In the genomic region with DNA sequence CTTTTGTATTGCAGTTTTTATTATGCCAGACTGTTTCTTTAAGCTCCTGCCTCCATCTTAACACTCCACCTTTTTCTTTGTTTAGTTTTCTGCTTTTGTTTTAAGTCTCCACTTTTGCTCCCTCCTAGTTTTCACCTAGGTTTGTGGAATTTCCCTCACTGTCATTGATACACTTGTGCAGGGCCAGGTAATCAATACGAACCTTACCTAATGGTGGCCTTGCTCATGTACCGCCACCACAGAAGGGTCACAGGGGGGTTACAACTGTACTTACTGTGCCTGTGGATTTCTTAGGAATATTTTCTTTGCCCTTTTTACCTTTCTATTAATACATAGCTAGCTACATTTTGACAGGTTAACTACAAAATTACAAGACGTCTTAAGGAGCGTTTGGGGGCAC, we compare ENCODE assay signal across 18 cellular contexts. TPM values are rescaled to one million over a fixed set of nuclear protein-coding genes. Genes with fewer than 3 reads are reported as not detected.
DNase-seq lines count a peak whose midpoint lies in the region; ATAC-seq and TF ChIP-seq lines count a peak whose summit lies in the region.
"Had no signal": no experiment of that assay in that cellular context is flagged by ENCODE, and none has a peak within 500 bp of the region (broad histone marks: within the 10 kb centered on the region; RNA-seq: fewer than 3 reads in every experiment).

No MANE protein-coding gene starts in this region.

- H3K27me3 ChIP-seq in GM23338 (ENCODE audit: insufficient read depth) (no peaks in the 10 kb centered on the region), PC-9 (ENCODE audit: insufficient read depth, low read depth) (no peaks in the 10 kb centered on the region), mesenchymal stem cell (ENCODE audit: control insufficient read depth in 1 of 2, insufficient read depth in 1 of 2, low read length in 2 of 2) (peaks cover 0 to 9% of the 10 kb centered on the region in 2 experiments), neuronal stem cell (ENCODE audit: control insufficient read depth in 3 of 3, insufficient read depth in 3 of 3, low read depth in 1 of 3, low read length in 3 of 3) (peaks cover 0 to 7% (median 0%) of the 10 kb centered on the region in 3 experiments)
- H3K27me3 ChIP-seq: BLaER1 treated with 17β-estradiol and CSF1 and Interleukin-3, amounts not matched to agents 10 nM and 100 nM; SJSA1 had no signal

- H3K9me3 Mint-ChIP-seq in GM23338, result no peaks in the 10 kb centered on the region

- H3K23ac ChIP-seq in mesenchymal stem cell (ENCODE audit: low read length in 2 of 2) (no peak overlapping the region), neuronal stem cell (ENCODE audit: low read depth, low read length, poor library complexity) (no peak overlapping the region)

- peak overlapping the region; percentile 88 for H2AK5ac ChIP-seq in mesenchymal stem cell (ENCODE audit: low read length, severe bottlenecking)
- no peak overlapping the region for H2AK5ac ChIP-seq in neuronal stem cell (ENCODE audit: low read depth, low read length)

- no peak overlapping the region for H3K18ac ChIP-seq in mesenchymal stem cell (ENCODE audit: low read depth in 1 of 2, low read length in 2 of 2)
- no peak overlapping the region for H3K18ac ChIP-seq in neuronal stem cell (ENCODE audit: low read length)

- peaks cover 9% of the 10 kb centered on the region for H3K4me1 Mint-ChIP-seq in GM23338
- H3K4me1 Mint-ChIP-seq in T-helper 17 cell, result no peaks in the 10 kb centered on the region

- H3K79me1 ChIP-seq in mesenchymal stem cell (replicated peaks; ENCODE audit: low read length, poor library complexity, severe bottlenecking) (no peaks in the 10 kb centered on the region), neuronal stem cell (ENCODE audit: low read depth, low read length) (no peaks in the 10 kb centered on the region)

- H3K14ac ChIP-seq in mesenchymal stem cell (ENCODE audit: low read length in 2 of 2) (no peak overlapping the region), neuronal stem cell (ENCODE audit: low read length) (no peak overlapping the region)

- POLR2A ChIA-PET in PC-9 (lab: Charles Lee; ENCODE audit: unreplicated experiment), result interaction anchor here (0.7 kb wide), 1 partner anchor 18 kb away, joined by 7 read pairs; no protein-coding TSS in a partner anchor

- H3K27ac ChIP-seq in GM23338 (ENCODE audit: low read depth), result no peak overlapping the region
- H3K27ac ChIP-seq in PC-9, result peak overlapping the region; percentile 84
- H3K27ac ChIP-seq in mesenchymal stem cell (ENCODE audit: low read length, poor library complexity, severe bottlenecking), result no peak overlapping the region
- peak overlapping the region; percentile 80 for H3K27ac ChIP-seq in neuronal stem cell (replicated peaks; ENCODE audit: low read length)
- H3K27ac ChIP-seq: BLaER1 treated with 17β-estradiol and CSF1 and Interleukin-3, amounts not matched to agents 10 nM and 100 nM; SJSA1 had no signal

- H3K27me3 Mint-ChIP-seq in GM23338 (ENCODE audit: insufficient read depth, low read depth, poor library complexity) (peaks cover 7% of the 10 kb centered on the region), T-helper 17 cell (peaks cover 35% of the 10 kb centered on the region)

- DNase-seq in GM23338 (ENCODE audit: low spot score) (no peak), PC-9 (no peak), mesenchymal stem cell (no peak), neuronal stem cell (ENCODE audit: low spot score) (no peak), RPMI8226 (no peak), SK-N-DZ (ENCODE audit: low spot score) (no peak), T-helper 17 cell (no peak), GM19238 (ENCODE audit: insufficient read length, low spot score) (no peak)
- DNase-seq: DND-41, GOT3, NCI-H1092 treated with DMSO at 0.1 percent for 48 hours, NCI-H146, NCI-H2029 treated with DMSO at 0.1 percent for 48 hours, NCI-H2171, NCI-H526, PC-3 had no signal

- WGBS in mesenchymal stem cell, result 94% methylated on average over 4 of the region's 4 CpGs
- no CpG with 5 or more reads among the region's 4 CpGs for WGBS in neuronal stem cell (ENCODE audit: extremely low coverage in 2 of 2, insufficient read length in 2 of 2, insufficient replicate concordance in 1 of 2), 2 donors

- H2BK120ac ChIP-seq in mesenchymal stem cell (ENCODE audit: low read depth, low read length) (no peak overlapping the region), neuronal stem cell (ENCODE audit: low read depth, low read length) (no peak overlapping the region)

- peak overlapping the region; percentile 86; the same call in 1 of the 2 replicates for H2AFZ ChIP-seq in GM23338
- no peak overlapping the region for H2AFZ ChIP-seq in PC-9
- H2AFZ ChIP-seq in mesenchymal stem cell (ENCODE audit: low read depth, low read length), result no peak overlapping the region
- H2AFZ ChIP-seq in neuronal stem cell (ENCODE audit: low read length), result peak overlapping the region; percentile 69

- H3K9ac ChIP-seq in mesenchymal stem cell (ENCODE audit: low read length), result no peak overlapping the region
- no peak overlapping the region for H3K9ac ChIP-seq in neuronal stem cell (ENCODE audit: low read depth, low read length, poor library complexity)
- H3K9ac ChIP-seq: BLaER1 treated with 17β-estradiol and CSF1 and Interleukin-3, amounts not matched to agents 10 nM and 100 nM had no signal

- H3K9me3 ChIP-seq in PC-9 (ENCODE audit: insufficient read depth, low read depth) (no peaks in the 10 kb centered on the region), mesenchymal stem cell (ENCODE audit: control insufficient read depth, low read length) (no peaks in the 10 kb centered on the region), neuronal stem cell (replicated peaks in 1 of 2; ENCODE audit: control insufficient read depth in 2 of 2, insufficient read depth in 1 of 2, low read depth in 1 of 2, low read length in 2 of 2) (no peaks in the 10 kb centered on the region), T-helper 17 cell (ENCODE audit: control insufficient read depth, low read length, poor library complexity, severe bottlenecking) (peaks cover 4% of the 10 kb centered on the region)
- H3K9me3 ChIP-seq: BLaER1 treated with 17β-estradiol and CSF1 and Interleukin-3, amounts not matched to agents 10 nM and 100 nM; SJSA1 had no signal

- no peak overlapping the region for H3K4me3 ChIP-seq in GM23338
- H3K4me3 ChIP-seq in PC-9, result no peak overlapping the region
- H3K4me3 ChIP-seq in mesenchymal stem cell (ENCODE audit: insufficient read depth in 1 of 2, low read depth in 1 of 2, low read length in 2 of 2), result no peak overlapping the region
- H3K4me3 ChIP-seq in neuronal stem cell (ENCODE audit: low read length in 2 of 2), result no peak overlapping the region
- H3K4me3 ChIP-seq: BLaER1 treated with 17β-estradiol and CSF1 and Interleukin-3, amounts not matched to agents 10 nM and 100 nM; SJSA1 had no signal

- BruUV-seq in PC-9 (replicated peaks; lab: Mats Ljungman, UMichigan), result no TSS peak

- no peak for ATAC-seq in GM23338
- no peak for ATAC-seq in T-helper 17 cell
- ATAC-seq: PC-3 had no signal

- H3K36me3 ChIP-seq in GM23338 (ENCODE audit: insufficient read depth) (no peaks in the 10 kb centered on the region), PC-9 (ENCODE audit: low read depth) (no peaks in the 10 kb centered on the region), mesenchymal stem cell (ENCODE audit: control insufficient read depth in 1 of 2, insufficient read depth in 2 of 2, low read depth in 1 of 2, low read length in 2 of 2) (no peaks in the 10 kb centered on the region), neuronal stem cell (replicated peaks in 1 of 2; ENCODE audit: control insufficient read depth in 2 of 2, insufficient read depth in 2 of 2, low read length in 2 of 2) (no peaks in the 10 kb centered on the region)
- H3K36me3 ChIP-seq: BLaER1 treated with 17β-estradiol and CSF1 and Interleukin-3, amounts not matched to agents 10 nM and 100 nM; SJSA1 had no signal

- H4K20me1 ChIP-seq in GM23338 (replicated peaks; ENCODE audit: insufficient read depth) (no peaks in the 10 kb centered on the region), PC-9 (ENCODE audit: insufficient read depth) (no peaks in the 10 kb centered on the region)
- H4K20me1 ChIP-seq: BLaER1 treated with 17β-estradiol and CSF1 and Interleukin-3, amounts not matched to agents 10 nM and 100 nM had no signal

- H3K4ac ChIP-seq in mesenchymal stem cell (ENCODE audit: low read depth in 1 of 2, low read length in 2 of 2) (no peak overlapping the region), neuronal stem cell (ENCODE audit: low read length) (no peak overlapping the region)

- H4K8ac ChIP-seq in mesenchymal stem cell (ENCODE audit: low read length), result no peak overlapping the region
- H4K8ac ChIP-seq in neuronal stem cell (ENCODE audit: low read depth, low read length), result no peak overlapping the region

- H3K4me1 ChIP-seq in GM23338 (ENCODE audit: insufficient read depth) (no peaks in the 10 kb centered on the region), PC-9 (replicated peaks; ENCODE audit: insufficient read depth) (peaks cover 56% of the 10 kb centered on the region), mesenchymal stem cell (ENCODE audit: control insufficient read depth, insufficient read depth, low read depth, low read length) (peaks cover 17% of the 10 kb centered on the region), neuronal stem cell (ENCODE audit: control insufficient read depth in 2 of 2, insufficient read depth in 1 of 2, low read depth in 1 of 2, low read length in 2 of 2) (peaks cover 13 to 36% of the 10 kb centered on the region in 2 donors)
- H3K4me1 ChIP-seq: SJSA1 had no signal

- no peaks in the 10 kb centered on the region for H3K79me2 ChIP-seq in GM23338 (replicated peaks; ENCODE audit: insufficient read depth)
- no peaks in the 10 kb centered on the region for H3K79me2 ChIP-seq in PC-9 (ENCODE audit: low read depth)

- H3K4me2 ChIP-seq in GM23338, result no peak overlapping the region
- H3K4me2 ChIP-seq in PC-9, result peak overlapping the region; percentile 43
- no peak overlapping the region for H3K4me2 ChIP-seq in mesenchymal stem cell (ENCODE audit: low read length, poor library complexity, severe bottlenecking)
- H3K4me2 ChIP-seq in neuronal stem cell (ENCODE audit: insufficient read depth, low read length, poor library complexity, severe bottlenecking), result no peak overlapping the region
- H3K4me2 ChIP-seq: BLaER1 treated with 17β-estradiol and CSF1 and Interleukin-3, amounts not matched to agents 10 nM and 100 nM had no signal

- H3F3A ChIP-seq in GM23338 (replicated peaks; ENCODE audit: low read depth), result 0 out of 2 replicates have a peak, but pooled peaks cover 3% of the 10 kb centered on the region
- peaks cover 23% of the 10 kb centered on the region; the same call in 1 of the 2 replicates for H3F3A ChIP-seq in PC-9 (ENCODE audit: insufficient read depth, low read depth)

- H3K27ac Mint-ChIP-seq in GM23338 (no peak overlapping the region), T-helper 17 cell (no peak overlapping the region)

- H3K9me2 ChIP-seq in GM23338 (ENCODE audit: insufficient read depth) (no peaks in the 10 kb centered on the region), PC-9 (ENCODE audit: insufficient read depth) (no peaks in the 10 kb centered on the region)

- TF ChIP-seq CTCF in GM23338 (conservative IDR thresholded peaks at IDR 0.05; ENCODE audit: low read depth in 2 of 2), result no peak
- TF ChIP-seq CTCF in PC-9 (conservative IDR thresholded peaks at IDR 0.05), result no peak

- H2BK12ac ChIP-seq in mesenchymal stem cell (ENCODE audit: low read length in 2 of 2) (no peak overlapping the region), neuronal stem cell (ENCODE audit: low read length) (no peak overlapping the region)

- intact Hi-C loops in PC-9 (cut with micrococcal nuclease; ENCODE audit: unreplicated experiment), result loop anchor here (2.0 to 5.0 kb wide), 2 partner anchors 142 to 216 kb away; no protein-coding TSS in a partner anchor

- H2BK5ac ChIP-seq in mesenchymal stem cell (ENCODE audit: low read depth, low read length, poor library complexity, severe bottlenecking) (no peak overlapping the region), neuronal stem cell (ENCODE audit: low read length) (no peak overlapping the region)

- H4K91ac ChIP-seq in mesenchymal stem cell (ENCODE audit: low read length), result no peak overlapping the region
- H4K91ac ChIP-seq in neuronal stem cell (ENCODE audit: low read depth, low read length, poor library complexity), result no peak overlapping the region

- H2BK15ac ChIP-seq in mesenchymal stem cell (ENCODE audit: low read depth, poor library complexity, severe bottlenecking) (no peak overlapping the region), neuronal stem cell (ENCODE audit: low read length) (no peak overlapping the region)

- no peak overlapping the region for H3K4me3 Mint-ChIP-seq in GM23338
- H3K4me3 Mint-ChIP-seq in T-helper 17 cell, result no peak overlapping the region

- H3K36me3 Mint-ChIP-seq in GM23338 (ENCODE audit: low read depth), result no peaks in the 10 kb centered on the region
- H3K36me3 Mint-ChIP-seq in T-helper 17 cell (ENCODE audit: low read depth), result no peaks in the 10 kb centered on the region

- CTCF ChIA-PET in PC-9 (lab: Charles Lee), result no interaction called here

RNA-seq across cellular contexts. Expression of a gene that starts 43.4 kb away (rescaled TPM):
- 412 and 449 TPM in 2 replicates for total RNA-seq in GM23338 (2014; rRNA removed; shearing (Covaris generic))
- 913 and 929 TPM in 2 replicates for polyA plus RNA-seq in GM23338 (2016; fragmentation: Nextera tagmentation; extraction: Ambion mirVana)
- total RNA-seq in PC-9 (2021) (174 and 225 TPM in 2 replicates), T-helper 17 cell (10 to 100 TPM; 10.4 to 32.4 TPM)
- 825 TPM for polyA plus RNA-seq in mesenchymal stem cell (2013, experiment 1 of 2)
- polyA plus RNA-seq in mesenchymal stem cell (2013, experiment 2 of 2), result 826 TPM
- 1,430 TPM for polyA plus RNA-seq in neuronal stem cell (2013, experiment 1 of 2)
- polyA plus RNA-seq in neuronal stem cell (2013, experiment 2 of 2), result 1,425 TPM
- polyA plus RNA-seq in SK-N-DZ (2014; cell fraction: cytosol; rRNA removed), result 151 and 160 TPM in 2 replicates
- 148 and 158 TPM in 2 replicates for polyA plus RNA-seq in SK-N-DZ (2014; cell fraction: nucleus; rRNA removed)

Comparison
In these comparisons a context has a peak if more than half of its experiments do, and no peak if none do; other contexts are left out.
1. H2AFZ ChIP-seq: peak in GM23338 (single experiment) and neuronal stem cell (single experiment); none in PC-9 (single experiment) and mesenchymal stem cell (single experiment).
2. H3K27ac ChIP-seq: peak in PC-9 (single experiment) and neuronal stem cell (single experiment); none in GM23338 (single experiment) and mesenchymal stem cell (single experiment).